1 cellular context compared by ENCODE assay signal in the genomic region with DNA sequence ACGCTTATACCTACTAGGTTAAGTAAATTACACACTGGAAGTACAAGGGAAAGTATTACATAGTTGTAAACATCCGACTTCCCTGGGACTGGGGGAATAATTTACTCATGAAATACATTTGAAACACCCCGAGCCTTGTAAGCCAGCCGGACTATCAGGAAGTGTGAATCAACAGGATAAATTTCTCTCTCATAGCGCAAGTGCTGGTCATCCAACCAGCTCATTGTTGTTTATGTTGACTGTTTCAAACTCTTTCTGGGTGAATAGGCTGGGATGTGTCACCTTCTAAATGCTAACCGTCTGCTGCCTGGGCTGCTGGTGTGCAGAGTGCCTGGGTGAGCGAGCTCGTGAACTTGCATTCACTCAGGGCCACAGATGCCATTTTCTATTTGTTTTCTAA.
TF ChIP-seq lines count a peak whose summit lies in the region.

No MANE protein-coding gene starts in this region.

TF ChIP-seq in HepG2, 621 proteins besides CTCF, POLR2A, EP300 and RAD21 (continued from another document):
- no peak for TF ChIP-seq ZNF512B (CRISPR knock-in tag; IDR thresholded peaks at IDR 0.05; ENCODE audit: borderline replicate concordance)
- no peak for TF ChIP-seq POGZ (CRISPR knock-in tag; IDR thresholded peaks at IDR 0.05)
- no peak for TF ChIP-seq GZF1 (CRISPR knock-in tag; IDR thresholded peaks at IDR 0.05)
- TF ChIP-seq, protein P1, sequence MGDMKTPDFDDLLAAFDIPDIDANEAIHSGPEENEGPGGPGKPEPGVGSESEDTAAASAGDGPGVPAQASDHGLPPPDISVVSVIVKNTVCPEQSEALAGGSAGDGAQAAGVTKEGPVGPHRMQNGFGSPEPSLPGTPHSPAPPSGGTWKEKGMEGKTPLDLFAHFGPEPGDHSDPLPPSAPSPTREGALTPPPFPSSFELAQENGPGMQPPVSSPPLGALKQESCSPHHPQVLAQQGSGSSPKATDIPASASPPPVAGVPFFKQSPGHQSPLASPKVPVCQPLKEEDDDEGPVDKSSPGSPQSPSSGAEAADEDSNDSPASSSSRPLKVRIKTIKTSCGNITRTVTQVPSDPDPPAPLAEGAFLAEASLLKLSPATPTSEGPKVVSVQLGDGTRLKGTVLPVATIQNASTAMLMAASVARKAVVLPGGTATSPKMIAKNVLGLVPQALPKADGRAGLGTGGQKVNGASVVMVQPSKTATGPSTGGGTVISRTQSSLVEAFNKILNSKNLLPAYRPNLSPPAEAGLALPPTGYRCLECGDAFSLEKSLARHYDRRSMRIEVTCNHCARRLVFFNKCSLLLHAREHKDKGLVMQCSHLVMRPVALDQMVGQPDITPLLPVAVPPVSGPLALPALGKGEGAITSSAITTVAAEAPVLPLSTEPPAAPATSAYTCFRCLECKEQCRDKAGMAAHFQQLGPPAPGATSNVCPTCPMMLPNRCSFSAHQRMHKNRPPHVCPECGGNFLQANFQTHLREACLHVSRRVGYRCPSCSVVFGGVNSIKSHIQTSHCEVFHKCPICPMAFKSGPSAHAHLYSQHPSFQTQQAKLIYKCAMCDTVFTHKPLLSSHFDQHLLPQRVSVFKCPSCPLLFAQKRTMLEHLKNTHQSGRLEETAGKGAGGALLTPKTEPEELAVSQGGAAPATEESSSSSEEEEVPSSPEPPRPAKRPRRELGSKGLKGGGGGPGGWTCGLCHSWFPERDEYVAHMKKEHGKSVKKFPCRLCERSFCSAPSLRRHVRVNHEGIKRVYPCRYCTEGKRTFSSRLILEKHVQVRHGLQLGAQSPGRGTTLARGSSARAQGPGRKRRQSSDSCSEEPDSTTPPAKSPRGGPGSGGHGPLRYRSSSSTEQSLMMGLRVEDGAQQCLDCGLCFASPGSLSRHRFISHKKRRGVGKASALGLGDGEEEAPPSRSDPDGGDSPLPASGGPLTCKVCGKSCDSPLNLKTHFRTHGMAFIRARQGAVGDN (CRISPR knock-in tag; IDR thresholded peaks at IDR 0.05) = no peak
- TF ChIP-seq MEIS1 (CRISPR knock-in tag; IDR thresholded peaks at IDR 0.05; ENCODE audit: borderline replicate concordance) = no peak
- TF ChIP-seq, protein P2, sequence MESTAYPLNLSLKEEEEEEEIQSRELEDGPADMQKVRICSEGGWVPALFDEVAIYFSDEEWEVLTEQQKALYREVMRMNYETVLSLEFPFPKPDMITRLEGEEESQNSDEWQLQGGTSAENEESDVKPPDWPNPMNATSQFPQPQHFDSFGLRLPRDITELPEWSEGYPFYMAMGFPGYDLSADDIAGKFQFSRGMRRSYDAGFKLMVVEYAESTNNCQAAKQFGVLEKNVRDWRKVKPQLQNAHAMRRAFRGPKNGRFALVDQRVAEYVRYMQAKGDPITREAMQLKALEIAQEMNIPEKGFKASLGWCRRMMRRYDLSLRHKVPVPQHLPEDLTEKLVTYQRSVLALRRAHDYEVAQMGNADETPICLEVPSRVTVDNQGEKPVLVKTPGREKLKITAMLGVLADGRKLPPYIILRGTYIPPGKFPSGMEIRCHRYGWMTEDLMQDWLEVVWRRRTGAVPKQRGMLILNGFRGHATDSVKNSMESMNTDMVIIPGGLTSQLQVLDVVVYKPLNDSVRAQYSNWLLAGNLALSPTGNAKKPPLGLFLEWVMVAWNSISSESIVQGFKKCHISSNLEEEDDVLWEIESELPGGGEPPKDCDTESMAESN (CRISPR knock-in tag; conservative IDR thresholded peaks at IDR 0.05) = no peak
- TF ChIP-seq SP1 (IDR thresholded peaks at IDR 0.05) = no peak
- no peak for TF ChIP-seq SP1 (CRISPR knock-in tag; IDR thresholded peaks at IDR 0.05)
- TF ChIP-seq ZSCAN20 (CRISPR knock-in tag; IDR thresholded peaks at IDR 0.05; ENCODE audit: borderline replicate concordance) = no peak
- peak; percentile 62 for TF ChIP-seq FOSL2 (CRISPR knock-in tag; IDR thresholded peaks at IDR 0.05)
- TF ChIP-seq E2F5 (CRISPR knock-in tag; conservative IDR thresholded peaks at IDR 0.05) = no peak
- TF ChIP-seq DNMT3B (CRISPR knock-in tag; conservative IDR thresholded peaks at IDR 0.05) = no peak
- TF ChIP-seq FOSL1 (CRISPR knock-in tag; IDR thresholded peaks at IDR 0.05; ENCODE audit: borderline replicate concordance) = no peak
- TF ChIP-seq FOXA3 (CRISPR knock-in tag; IDR thresholded peaks at IDR 0.05) = peak; percentile 45; the same call in 1 of the 2 replicates
- TF ChIP-seq TCF7 (IDR thresholded peaks at IDR 0.05; ENCODE audit: low read depth) = peak; percentile 19; the same call in 1 of the 2 replicates
- no peak for TF ChIP-seq FOXP1 (IDR thresholded peaks at IDR 0.05)
- peak; percentile 37; the same call in 1 of the 2 replicates for TF ChIP-seq FOXP1 (CRISPR knock-in tag; IDR thresholded peaks at IDR 0.05)
- TF ChIP-seq ATF4 (CRISPR knock-in tag; IDR thresholded peaks at IDR 0.05) = peak in 1 of 2 experiments; percentile 76; a peak in 2 of 4 replicates
- TF ChIP-seq NR2F6 (IDR thresholded peaks at IDR 0.05) = no peak
- no peak for TF ChIP-seq NR2F6 (CRISPR knock-in tag; IDR thresholded peaks at IDR 0.05)
- no peak for TF ChIP-seq THAP8 (CRISPR knock-in tag; IDR thresholded peaks at IDR 0.05; ENCODE audit: borderline replicate concordance)
- no peak for TF ChIP-seq ZNF549 (CRISPR knock-in tag; IDR thresholded peaks at IDR 0.05)
- TF ChIP-seq PRPF4 (IDR thresholded peaks at IDR 0.05; ENCODE audit: low read depth, low read length, poor library complexity, severe bottlenecking) = no peak
- TF ChIP-seq NR2F1 (CRISPR knock-in tag; IDR thresholded peaks at IDR 0.05) = no peak
- TF ChIP-seq HOXA5 (CRISPR knock-in tag; IDR thresholded peaks at IDR 0.05) = no peak
- TF ChIP-seq JUNB (CRISPR knock-in tag; IDR thresholded peaks at IDR 0.05; ENCODE audit: borderline replicate concordance) = no peak
- TF ChIP-seq MTA3 (CRISPR knock-in tag; IDR thresholded peaks at IDR 0.05) = no peak
- 0 out of 2 replicates have a peak, but pooled peaks have one; percentile 20 for TF ChIP-seq ELF3 (CRISPR knock-in tag; IDR thresholded peaks at IDR 0.05)
- no peak for TF ChIP-seq DPF2 (CRISPR knock-in tag; IDR thresholded peaks at IDR 0.05; ENCODE audit: borderline replicate concordance, low read depth)
- no peak for TF ChIP-seq KLF11 (CRISPR knock-in tag; IDR thresholded peaks at IDR 0.05)
- TF ChIP-seq ZNF333 (CRISPR knock-in tag; IDR thresholded peaks at IDR 0.05; ENCODE audit: borderline replicate concordance) = no peak
